Comparison of ENCODE assay signal across 8 cellular contexts in genomic region chr14:89304972-89305703, GRCh38.
A peak's percentile ranks its signal among the peaks of the same experiment; 100 is the strongest.
DNase-seq lines count a peak whose midpoint lies in the region; ATAC-seq, FAIRE-seq and TF ChIP-seq lines count a peak whose summit lies in the region.

No MANE protein-coding gene starts in this region.

- no peak for TF ChIP-seq POLR2A in Peyer's patch (IDR thresholded peaks at IDR 0.05)
- TF ChIP-seq POLR2A in esophagus muscularis mucosa (IDR thresholded peaks at IDR 0.05; ENCODE audit: low read depth) = no peak

- ATAC-seq in GM18520 (IDR thresholded peaks at IDR 0.05; ENCODE audit: unreplicated experiment) (peak; percentile 47), HG03045 (IDR thresholded peaks at IDR 0.05; ENCODE audit: unreplicated experiment) (peak; percentile 39), pancreas (peak; percentile 39 to 68 (median 50))

- intact Hi-C loops in esophagus muscularis mucosa (cut with DNase I) (loop anchor here (5.0 to 10.0 kb wide), 2 partner anchors 107 to 610 kb away; no protein-coding TSS in a partner anchor), pancreas (cut with DNase I) (no loop called here)

- no peaks in the 10 kb centered on the region for H3K9me3 ChIP-seq in Peyer's patch
- H3K9me3 ChIP-seq in esophagus muscularis mucosa = no peaks in the 10 kb centered on the region
- no peaks in the 10 kb centered on the region for H3K9me3 ChIP-seq in pancreas

- TF ChIP-seq EP300 in esophagus muscularis mucosa (IDR thresholded peaks at IDR 0.05) = no peak

- WGBS in esophagus muscularis mucosa = 27% methylated on average over 16 of the region's 16 CpGs
- 70 to 71% methylated on average over 16 of the region's 16 CpGs for WGBS in pancreas, 2 donors

- H3K36me3 ChIP-seq in Peyer's patch = no peaks in the 10 kb centered on the region
- H3K36me3 ChIP-seq in esophagus muscularis mucosa = no peaks in the 10 kb centered on the region
- H3K36me3 ChIP-seq in pancreas = no peaks in the 10 kb centered on the region

- DNase-seq in AG10803 (ENCODE audit: low read depth) = peak; percentile 76
- peak in 2 of 3 donors; percentile 61 for DNase-seq in Peyer's patch
- no peak for DNase-seq in esophagus muscularis mucosa (ENCODE audit: extremely low spot score)
- no peak for DNase-seq in pancreas
- no peak for DNase-seq in putamen (ENCODE audit: low spot score)
- no peak for DNase-seq in GOT3 (lab: John Stamatoyannopoulos, UW)

- H3K27ac ChIP-seq in Peyer's patch (peak overlapping the region; percentile 77 to 86 (median 84)), esophagus muscularis mucosa (replicated peaks in 1 of 4) (peak overlapping the region; percentile 77 to 91 (median 86)), pancreas (peak overlapping the region in 2 of 4 donors; percentile 54 to 63)

- no peak; the same call in 1 of the 2 replicates for TF ChIP-seq CTCF in AG10803 (conservative IDR thresholded peaks at IDR 0.05; ENCODE audit: low read length)
- TF ChIP-seq CTCF in Peyer's patch (IDR thresholded peaks at IDR 0.05) = no peak
- peak in 1 of 3 experiments; percentile 16 for TF ChIP-seq CTCF in esophagus muscularis mucosa (IDR thresholded peaks at IDR 0.05)
- no peak for TF ChIP-seq CTCF in pancreas (IDR thresholded peaks at IDR 0.05)

- H3K4me1 ChIP-seq in Peyer's patch (peaks cover 0 to 26% (median 17%) of the 10 kb centered on the region in 4 donors), esophagus muscularis mucosa (peaks cover 62 to 82% (median 63%) of the 10 kb centered on the region in 4 donors), pancreas (peaks cover 0 to 24% (median 2%) of the 10 kb centered on the region in 3 donors)

- H3K27me3 ChIP-seq in Peyer's patch (no peaks in the 10 kb centered on the region), esophagus muscularis mucosa (no peaks in the 10 kb centered on the region), pancreas (no peaks in the 10 kb centered on the region)

- no peak for FAIRE-seq in pancreas (lab: Jason Lieb, UNC)

- H3K4me3 ChIP-seq in AG10803 (ENCODE audit: low read length) (peak overlapping the region; percentile 16; the same call in 1 of the 2 replicates), Peyer's patch (no peak overlapping the region), esophagus muscularis mucosa (no peak overlapping the region), pancreas (no peak overlapping the region)

Comparison
In these comparisons a context has a peak if more than half of its experiments do, and no peak if none do; other contexts are left out.
1. DNase-seq: peak in AG10803 (single experiment) and Peyer's patch (2 of 3); none in esophagus muscularis mucosa (single experiment), pancreas (0 of 6), putamen (single experiment) and GOT3 (single experiment).
2. Peak in every context shown above with its lines, with median percentiles within 50 percentile points of each other: ATAC-seq.